12 cellular contexts compared by ENCODE assay signal in genomic region chr15:34853001-34853758, GRCh38. TPM values are rescaled to one million over a fixed set of nuclear protein-coding genes. Genes with fewer than 3 reads are reported as not detected.
DNase-seq lines count a peak whose midpoint lies in the region; ATAC-seq and TF ChIP-seq lines count a peak whose summit lies in the region.
"Had no signal": no experiment of that assay in that cellular context is flagged by ENCODE, and none has a peak within 500 bp of the region (broad histone marks: within the 10 kb centered on the region; RNA-seq: fewer than 3 reads in every experiment).

No MANE protein-coding gene starts in this region.

- H3K27me3 ChIP-seq in heart left ventricle (no peaks in the 10 kb centered on the region), aorta (ENCODE audit: control insufficient read depth in 1 of 2, insufficient read depth in 2 of 2, low read length in 1 of 2) (no peaks in the 10 kb centered on the region)
- H3K27me3 ChIP-seq: SJSA1 had no signal

- H3K4me3 ChIP-seq in heart left ventricle, result no peak overlapping the region
- H3K4me3 ChIP-seq in astrocyte of the spinal cord (ENCODE audit: low read depth, low read length), result no peak overlapping the region
- no peak overlapping the region for H3K4me3 ChIP-seq in aorta (ENCODE audit: low read length in 2 of 2)
- H3K4me3 ChIP-seq: SJSA1 had no signal

- H3K27ac ChIP-seq in heart left ventricle (peak overlapping the region in 3 of 12 donors; percentile 8 to 11 (median 10)), aorta (ENCODE audit: low read depth in 1 of 2, low read length in 2 of 2) (no peak overlapping the region)
- H3K27ac ChIP-seq: SJSA1 had no signal

- in situ Hi-C loops in astrocyte of the spinal cord (cut with HindIII; ENCODE audit: low sequenced_read_pairs), result no loop called here

- peak in 3 of 4 donors; percentile 36 to 54 (median 43) for ATAC-seq in heart left ventricle
- ATAC-seq in Right ventricle myocardium inferior, result no peak
- peak; percentile 46 for ATAC-seq in aorta (ENCODE audit: low FRiP score)
- no peak for ATAC-seq in GM18519 (IDR thresholded peaks at IDR 0.05; ENCODE audit: low FRiP score, unreplicated experiment)
- ATAC-seq in HG03521 (IDR thresholded peaks at IDR 0.05; ENCODE audit: unreplicated experiment), result no peak

- WGBS in heart left ventricle, 4 donors, result 29 to 51% (median 37%) methylated on average over 2 of the region's 2 CpGs
- WGBS in aorta, 2 donors, result 18 to 27% methylated on average over 2 of the region's 2 CpGs

- intact Hi-C loops in heart left ventricle (cut with DNase I), result loop anchor here in 2 of 10 donors (10.0 kb wide), 2 partner anchors 58 to 618 kb away; partner anchors contain the start of gene ACTC1 (in 1 of the 2)
- intact Hi-C loops in Right ventricle myocardium inferior (cut with DNase I), result no loop called here
- intact Hi-C loops in aorta (cut with DNase I), result no loop called here
- intact Hi-C loops in posterior cingulate gyrus (cut with DNase I), result no loop called here

- H3K9me3 ChIP-seq in heart left ventricle (no peaks in the 10 kb centered on the region), aorta (ENCODE audit: control insufficient read depth, low read length) (no peaks in the 10 kb centered on the region)
- H3K9me3 ChIP-seq: SJSA1 had no signal

- TF ChIP-seq CTCF in heart left ventricle (IDR thresholded peaks at IDR 0.05) (no peak), astrocyte of the spinal cord (IDR thresholded peaks at IDR 0.05; ENCODE audit: low read depth, low read length) (no peak)

- no peak for TF ChIP-seq POLR2A in heart left ventricle (IDR thresholded peaks at IDR 0.05)

- DNase-seq in heart left ventricle (no peak), Right ventricle myocardium inferior (ENCODE audit: missing footprints) (no peak), astrocyte of the spinal cord (ENCODE audit: low read depth, low spot score) (peak; percentile 11), iPS-NIHi7 (ENCODE audit: extremely low spot score) (peak; percentile 22), aorta (no peak), posterior cingulate gyrus (no peak)
- DNase-seq: activated naive CD4-positive, alpha-beta T cell treated with Interleukin-2 at 50 U/mL for 16 hours; NCI-H2107 had no signal

- H3K4me1 ChIP-seq in heart left ventricle (peaks cover 2 to 31% (median 19%) of the 10 kb centered on the region in 12 donors), aorta (ENCODE audit: control insufficient read depth in 1 of 2, insufficient read depth in 2 of 2, low read length in 2 of 2) (peaks cover 4 to 10% of the 10 kb centered on the region in 2 donors)

- peaks cover 0 to 32% (median 24%) of the 10 kb centered on the region in 9 donors for H3K36me3 ChIP-seq in heart left ventricle
- no peaks in the 10 kb centered on the region for H3K36me3 ChIP-seq in aorta (ENCODE audit: control insufficient read depth in 1 of 2, insufficient read depth in 2 of 2, low read length in 1 of 2)

RNA-seq across cellular contexts. Expression of gene ACTC1, which starts 57.8 kb away (rescaled TPM):
- total RNA-seq in heart left ventricle, result over 10,000 TPM in 7 of 9 donors, 1,000 to 10,000 TPM in 2; 3,808 to 17,901 (median 12,860) TPM
- polyA plus RNA-seq in heart left ventricle, result over 10,000 TPM in 1 of 2 donors, 1,000 to 10,000 TPM in 1; 1,898 to 12,542 TPM
- 15,626 TPM for total RNA-seq in Right ventricle myocardium inferior
- total RNA-seq in aorta, result 1,000 to 10,000 TPM in 1 of 2 donors, 100 to 1,000 TPM in 1; 107 to 2,067 TPM
- 10 to 100 TPM; 28.6 to 35.8 TPM for polyA plus RNA-seq in aorta
- polyA plus RNA-seq: IgD-negative memory B cell had no signal

Comparison
In these comparisons a context has a peak if more than half of its experiments do, and no peak if none do; other contexts are left out.
1. ATAC-seq: peak in heart left ventricle (3 of 4) and aorta (single experiment); none in Right ventricle myocardium inferior (single experiment), GM18519 (single experiment) and HG03521 (single experiment).
2. DNase-seq: peak in astrocyte of the spinal cord (single experiment) and iPS-NIHi7 (single experiment); none in heart left ventricle (0 of 5), Right ventricle myocardium inferior (single experiment), aorta (0 of 2) and posterior cingulate gyrus (0 of 10).